Comparison of ENCODE assay signal across 26 cellular contexts in the genomic region with DNA sequence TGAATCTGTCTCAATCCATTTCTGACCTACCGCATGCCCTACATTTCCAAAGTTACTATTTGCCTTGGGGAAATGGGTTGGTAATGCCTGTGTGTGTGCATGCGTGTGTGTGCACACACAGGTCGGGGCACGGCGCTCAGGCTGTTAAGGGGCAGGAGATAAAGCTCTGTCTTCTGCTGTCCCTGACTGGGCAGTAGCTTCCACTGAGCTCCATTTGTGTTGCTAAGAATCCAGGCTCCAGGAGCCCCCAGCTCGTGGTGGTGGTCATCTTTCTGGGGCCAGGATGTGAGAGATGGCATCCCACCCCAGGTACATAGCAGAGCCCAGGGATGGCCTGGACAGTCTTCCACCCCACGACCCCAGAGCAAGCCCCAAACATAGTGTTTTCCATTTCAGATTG.
"Had no signal": no experiment of that assay in that cellular context is flagged by ENCODE, and none has a peak within 500 bp of the region (broad histone marks: within the 10 kb centered on the region; RNA-seq: fewer than 3 reads in every experiment).

No MANE protein-coding gene starts in this region.

- ATAC-seq: activated T-cell treated with anti-CD3 and anti-CD28 coated beads, Interleukin-2, amount 50 U/mL, for 4 hours; activated T-helper 17 cell treated with anti-CD3 and anti-CD28 coated beads, Interleukin-2, amount 50 U/mL, for 72 hours; heart left ventricle; pancreas had no signal

- H3K27me3 Mint-ChIP-seq: activated CD4-positive, alpha-beta memory T cell treated with anti-CD3 and anti-CD28 coated beads, Interleukin-2, amount 10 ng/mL, durations not matched to agents 7 days and 5 days; activated T-helper 17 cell treated with anti-CD3 and anti-CD28 coated beads, Interleukin-2, amount 50 U/mL, for 72 hours had no signal

- H3K4me1 ChIP-seq: foreskin keratinocyte, pancreas, prostate gland had no signal

- H3K36me3 Mint-ChIP-seq: immature natural killer cell had no signal

- H3K27me3 ChIP-seq: foreskin keratinocyte, heart left ventricle, pancreas had no signal

- H3K9me3 ChIP-seq: esophagus muscularis mucosa, heart left ventricle, pancreas, prostate gland, SK-N-SH had no signal

- H3K27ac ChIP-seq: esophagus muscularis mucosa, foreskin keratinocyte, heart left ventricle, pancreas, prostate gland, WERI-Rb-1 had no signal

- H3K4me3 Mint-ChIP-seq: activated CD4-positive, alpha-beta memory T cell treated with anti-CD3 and anti-CD28 coated beads, Interleukin-2, amount 10 ng/mL, durations not matched to agents 7 days and 5 days; activated CD4-positive, alpha-beta T cell treated with anti-CD3 and anti-CD28 coated beads, Interleukin-2, amount 10 ng/mL, durations not matched to agents 7 days and 5 days; activated naive CD4-positive, alpha-beta T cell treated with anti-CD3 and anti-CD28 coated beads for 36 hours; activated T-cell treated with anti-CD3 and anti-CD28 coated beads, Interleukin-2, amount 50 U/mL, for 4 hours; activated T-helper 17 cell treated with anti-CD3 and anti-CD28 coated beads, Interleukin-2, amount 50 U/mL, for 72 hours; immature natural killer cell; T-helper 1 cell treated with Interleukin-12 subunit alpha and Interleukin-12 subunit beta and Interleukin-4 antibody, amounts not matched to agents 30 μg/mL and 1 μg/mL, for 36 hours had no signal

- H3K4me3 ChIP-seq: esophagus muscularis mucosa, heart left ventricle, lung, pancreas, prostate gland had no signal

- H3K9me3 Mint-ChIP-seq: activated CD4-positive, alpha-beta memory T cell treated with anti-CD3 and anti-CD28 coated beads, Interleukin-2, amount 10 ng/mL, durations not matched to agents 7 days and 5 days; activated CD4-positive, alpha-beta T cell treated with anti-CD3 and anti-CD28 coated beads, Interleukin-2, amount 10 ng/mL, durations not matched to agents 7 days and 5 days; activated naive CD4-positive, alpha-beta T cell treated with anti-CD3 and anti-CD28 coated beads for 36 hours; activated T-cell treated with anti-CD3 and anti-CD28 coated beads, Interleukin-2, amount 50 U/mL, for 4 hours; activated T-helper 17 cell treated with anti-CD3 and anti-CD28 coated beads, Interleukin-2, amount 50 U/mL, for 72 hours; immature natural killer cell; T-helper 1 cell treated with Interleukin-12 subunit alpha and Interleukin-12 subunit beta and Interleukin-4 antibody, amounts not matched to agents 30 μg/mL and 1 μg/mL, for 36 hours had no signal

- H3K4me1 Mint-ChIP-seq: activated CD4-positive, alpha-beta memory T cell treated with anti-CD3 and anti-CD28 coated beads, Interleukin-2, amount 10 ng/mL, durations not matched to agents 7 days and 5 days; activated CD4-positive, alpha-beta T cell treated with anti-CD3 and anti-CD28 coated beads, Interleukin-2, amount 10 ng/mL, durations not matched to agents 7 days and 5 days; activated T-helper 17 cell treated with anti-CD3 and anti-CD28 coated beads, Interleukin-2, amount 50 U/mL, for 72 hours had no signal

- H3K27ac Mint-ChIP-seq: activated CD4-positive, alpha-beta memory T cell treated with anti-CD3 and anti-CD28 coated beads, Interleukin-2, amount 10 ng/mL, durations not matched to agents 7 days and 5 days; activated CD4-positive, alpha-beta T cell treated with anti-CD3 and anti-CD28 coated beads, Interleukin-2, amount 10 ng/mL, durations not matched to agents 7 days and 5 days; activated naive CD4-positive, alpha-beta T cell treated with anti-CD3 and anti-CD28 coated beads for 36 hours; activated T-helper 17 cell treated with anti-CD3 and anti-CD28 coated beads, Interleukin-2, amount 50 U/mL, for 72 hours; immature natural killer cell; T-helper 1 cell treated with Interleukin-12 subunit alpha and Interleukin-12 subunit beta and Interleukin-4 antibody, amounts not matched to agents 30 μg/mL and 1 μg/mL, for 36 hours had no signal

- H3K36me3 ChIP-seq: esophagus muscularis mucosa, heart left ventricle, pancreas, prostate gland, WERI-Rb-1 had no signal

- DNase-seq: activated CD4-positive, alpha-beta memory T cell treated with anti-CD3 and anti-CD28 coated beads, Interleukin-2, amount 10 ng/mL, durations not matched to agents 7 days and 5 days; activated CD4-positive, alpha-beta T cell treated with anti-CD3 and anti-CD28 coated beads, Interleukin-2, amount 10 ng/mL, durations not matched to agents 7 days and 5 days; activated CD4-positive, CD25-positive, alpha-beta regulatory T cell treated with anti-CD3 and anti-CD28 coated beads, Interleukin-2, amount 50 U/mL, for 72 hours; activated naive CD4-positive, alpha-beta T cell treated with anti-CD3 and anti-CD28 coated beads for 36 hours; activated T-cell treated with anti-CD3 and anti-CD28 coated beads, Interleukin-2, amount 50 U/mL, for 4 hours; amygdala; central memory CD4-positive, alpha-beta T cell; dermis blood vessel endothelial cell; effector CD4-positive, alpha-beta T cell; foreskin keratinocyte; hypothalamus; immature natural killer cell; nucleus accumbens; retina; SK-N-SH; stimulated activated naive CD4-positive, alpha-beta T cell; SW 1271; T1000; WERI-Rb-1 had no signal
